18 cellular contexts compared by ENCODE assay signal in the genomic region with DNA sequence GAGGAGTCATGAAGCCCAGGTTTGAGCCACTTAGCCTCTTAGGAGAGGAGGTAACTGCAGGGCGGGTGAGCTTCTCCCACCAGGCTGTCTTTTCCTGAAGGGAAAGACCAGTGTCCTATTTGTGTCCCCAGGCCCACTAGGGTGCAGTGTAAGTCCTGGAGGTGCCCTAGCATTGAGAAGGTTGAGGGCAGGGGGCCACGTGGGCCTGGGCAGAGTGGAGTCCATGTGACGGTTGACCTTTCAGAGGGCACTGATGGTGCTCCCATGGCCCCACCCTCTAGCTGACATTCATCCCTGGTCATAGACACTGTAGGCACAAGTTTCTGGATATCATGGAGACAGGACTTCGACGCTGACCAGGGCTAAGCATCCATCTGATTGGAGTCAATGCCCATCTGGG. TPM values are rescaled to one million over a fixed set of nuclear protein-coding genes. Genes with fewer than 3 reads are reported as not detected.
DNase-seq lines count a peak whose midpoint lies in the region; ATAC-seq and TF ChIP-seq lines count a peak whose summit lies in the region.
"Had no signal": no experiment of that assay in that cellular context is flagged by ENCODE, and none has a peak within 500 bp of the region (broad histone marks: within the 10 kb centered on the region; RNA-seq: fewer than 3 reads in every experiment).

No MANE protein-coding gene starts in this region.

- H3K9me3 Mint-ChIP-seq in chondrocyte (ENCODE audit: low read depth) = no peaks in the 10 kb centered on the region
- H3K9me3 Mint-ChIP-seq: CD14-positive monocyte had no signal

- H3K4me2 ChIP-seq in IMR-90 (ENCODE audit: low read depth, low read length) = no peak overlapping the region
- H3K4me2 ChIP-seq: PC-9 had no signal

- no peaks in the 10 kb centered on the region for H3K4me1 Mint-ChIP-seq in chondrocyte (ENCODE audit: low read depth)
- H3K4me1 Mint-ChIP-seq: CD14-positive monocyte had no signal

- no peaks in the 10 kb centered on the region for H3K9me1 ChIP-seq in IMR-90 (ENCODE audit: insufficient read depth, low read length)

- POLR2A ChIA-PET in IMR-90 (lab: Charles Lee; ENCODE audit: unreplicated experiment) = no interaction called here

- no peak overlapping the region for H3K56ac ChIP-seq in IMR-90 (ENCODE audit: extremely low read depth, insufficient read depth, low read length)

- WGBS in IMR-90 (ENCODE audit: extremely low coverage in 2 of 2, insufficient read length in 1 of 2), 2 experiments = 33% methylated on average over 1 of the region's 5 CpGs; no CpG with 5 or more reads in 1 of the 2 experiments
- WGBS in sigmoid colon, 2 donors = 79 to 83% methylated on average over 5 of the region's 5 CpGs

- no peak for TF ChIP-seq RAD21 in IMR-90 (IDR thresholded peaks at IDR 0.05; ENCODE audit: low read length)

- H2AK9ac ChIP-seq in IMR-90 (replicated peaks; ENCODE audit: low read depth, low read length, poor library complexity) = peak overlapping the region; percentile 40

- H3K4me3 ChIP-seq in IMR-90 (ENCODE audit: insufficient read depth, low read depth, low read length) (no peak overlapping the region), sigmoid colon (no peak overlapping the region)
- H3K4me3 ChIP-seq: GM12878, GM23248, K562, PC-9 had no signal

- H4K91ac ChIP-seq in IMR-90 (ENCODE audit: insufficient read depth, low read depth, low read length) = no peak overlapping the region

- in situ Hi-C loops in IMR-90 (cut with MboI; ENCODE audit: low sequenced_read_pairs) = no loop called here

- H3K36me3 Mint-ChIP-seq in chondrocyte (ENCODE audit: low read depth) = no peaks in the 10 kb centered on the region
- H3K36me3 Mint-ChIP-seq: CD14-positive monocyte had no signal

- H4K20me1 ChIP-seq in IMR-90 (ENCODE audit: insufficient read depth, low read length) = no peaks in the 10 kb centered on the region

- no peak overlapping the region for H2BK15ac ChIP-seq in IMR-90 (ENCODE audit: low read depth, low read length)

- no peak overlapping the region for H4K5ac ChIP-seq in IMR-90 (ENCODE audit: low read depth, low read length)

- no peak overlapping the region for H3K4ac ChIP-seq in IMR-90 (ENCODE audit: low read depth, low read length)

- no peak overlapping the region for H3K9ac ChIP-seq in IMR-90 (ENCODE audit: low read depth, low read length)
- H3K9ac ChIP-seq: GM23248 had no signal

- CTCF ChIA-PET in IMR-90 (lab: Yijun Ruan, JAX) = no interaction called here

- intact Hi-C loops in IMR-90 (cut with micrococcal nuclease) (no loop called here), sigmoid colon (cut with DNase I) (no loop called here)

- no peak for TF ChIP-seq EP300 in sigmoid colon (IDR thresholded peaks at IDR 0.05)

- no peak overlapping the region for H2BK20ac ChIP-seq in IMR-90 (ENCODE audit: low read depth, low read length)

- H3K27me3 ChIP-seq in IMR-90 (ENCODE audit: control insufficient read depth, insufficient read depth, low read length) = peaks cover 44% of the 10 kb centered on the region
- no peaks in the 10 kb centered on the region for H3K27me3 ChIP-seq in sigmoid colon

- peaks cover 17% of the 10 kb centered on the region for H3K27me3 Mint-ChIP-seq in chondrocyte (ENCODE audit: low read depth)

- no peak overlapping the region for H3K14ac ChIP-seq in IMR-90 (replicated peaks; ENCODE audit: low read depth, low read length)

- H3K4me1 ChIP-seq in IMR-90 (ENCODE audit: control insufficient read depth, insufficient read depth, low read length) = no peaks in the 10 kb centered on the region
- peaks cover 0 to 5% (median 4%) of the 10 kb centered on the region in 4 donors for H3K4me1 ChIP-seq in sigmoid colon
- H3K4me1 ChIP-seq: Caco-2 had no signal

- no peak for TF ChIP-seq CTCF in IMR-90 (conservative IDR thresholded peaks at IDR 0.05; ENCODE audit: low read depth, low read length)
- peak; percentile 42 for TF ChIP-seq CTCF in chondrocyte (IDR thresholded peaks at IDR 0.05)
- TF ChIP-seq CTCF in sigmoid colon (IDR thresholded peaks at IDR 0.05) = no peak

- H3K79me1 ChIP-seq in IMR-90 (ENCODE audit: low read depth in 1 of 2, low read length in 2 of 2) = no peaks in the 10 kb centered on the region

- H3K4me3 Mint-ChIP-seq in chondrocyte (ENCODE audit: unreplicated experiment) = no peak overlapping the region
- H3K4me3 Mint-ChIP-seq: CD14-positive monocyte had no signal

- no peak overlapping the region for H3K27ac Mint-ChIP-seq in chondrocyte (ENCODE audit: unreplicated experiment)
- H3K27ac Mint-ChIP-seq: CD14-positive monocyte had no signal

- TF ChIP-seq POLR2A in IMR-90 (IDR thresholded peaks at IDR 0.05; ENCODE audit: low read depth, low read length) (no peak), sigmoid colon (IDR thresholded peaks at IDR 0.05) (no peak)

- BruUV-seq in IMR-90 (replicated peaks; lab: Mats Ljungman, UMichigan) = no TSS peak

- H2AFZ ChIP-seq in IMR-90 (replicated peaks; ENCODE audit: low read length, poor library complexity) = no peak overlapping the region
- H2AFZ ChIP-seq: GM23248, PC-9 had no signal

- no peak for ATAC-seq in IMR-90 (ENCODE audit: low read depth)
- ATAC-seq: GM12878, K562, SK-N-SH treated with all-trans-retinoic acid at 6 μM for 48 hours had no signal

- H2BK120ac ChIP-seq in IMR-90 (ENCODE audit: low read depth, low read length) = no peak overlapping the region

- H3K27ac ChIP-seq in IMR-90 (ENCODE audit: insufficient read depth, low read length) (no peak overlapping the region), sigmoid colon (no peak overlapping the region)
- H3K27ac ChIP-seq: GM23248, PC-9 had no signal

- no peaks in the 10 kb centered on the region for H3K36me3 ChIP-seq in IMR-90 (ENCODE audit: control insufficient read depth, insufficient read depth, low read length)
- H3K36me3 ChIP-seq in sigmoid colon = no peaks in the 10 kb centered on the region

- no peak overlapping the region for H3K18ac ChIP-seq in IMR-90 (ENCODE audit: low read depth, low read length)

- H3K9me3 ChIP-seq in IMR-90 (ENCODE audit: control insufficient read depth, insufficient read depth, low read length) (no peaks in the 10 kb centered on the region), sigmoid colon (no peaks in the 10 kb centered on the region)
- H3K9me3 ChIP-seq: Caco-2 had no signal

- dilution Hi-C loops in IMR-90 (cut with HindIII; ENCODE audit: low sequenced_read_pairs, unreplicated experiment) = no loop called here

- H3K23ac ChIP-seq in IMR-90 (ENCODE audit: low read depth, low read length) = no peak overlapping the region

- H2AK5ac ChIP-seq in IMR-90 (ENCODE audit: low read depth, low read length) = no peak overlapping the region

- H2BK5ac ChIP-seq in IMR-90 (ENCODE audit: low read depth, low read length, poor library complexity, severe bottlenecking) = no peak overlapping the region

- H4K8ac ChIP-seq in IMR-90 (ENCODE audit: low read depth in 2 of 2, low read length in 2 of 2) = no peak overlapping the region

- peak; percentile 30 to 56 for DNase-seq in NCI-H524 (lab: John Stamatoyannopoulos, UW)
- DNase-seq in NCI-H524 treated with DMSO at 0.1 percent for 48 hours (lab: John Stamatoyannopoulos, UW) = no peak
- no peak for DNase-seq in IMR-90
- no peak for DNase-seq in chondrocyte (ENCODE audit: low spot score)
- DNase-seq in sigmoid colon = peak; percentile 29
- DNase-seq in pons (ENCODE audit: low spot score) = no peak
- DNase-seq in UCSD-AML1 (lab: John Stamatoyannopoulos, UW; ENCODE audit: unreplicated experiment) = no peak
- DNase-seq in MV-4-11 (lab: John Stamatoyannopoulos, UW) = no peak
- DNase-seq: Caco-2, DMS53, GM23248, NCI-H1105, NCI-H1930 had no signal

TF ChIP-seq in IMR-90, 13 proteins besides CTCF, POLR2A, EP300 and RAD21:
- no peak for TF ChIP-seq NFE2L2 (IDR thresholded peaks at IDR 0.05; ENCODE audit: low read depth, low read length)
- TF ChIP-seq SMC3 (IDR thresholded peaks at IDR 0.05; ENCODE audit: low read depth, low read length) = no peak
- no peak for TF ChIP-seq MAZ (IDR thresholded peaks at IDR 0.05; ENCODE audit: borderline replicate concordance, low read depth, low read length)
- TF ChIP-seq, protein P1, sequence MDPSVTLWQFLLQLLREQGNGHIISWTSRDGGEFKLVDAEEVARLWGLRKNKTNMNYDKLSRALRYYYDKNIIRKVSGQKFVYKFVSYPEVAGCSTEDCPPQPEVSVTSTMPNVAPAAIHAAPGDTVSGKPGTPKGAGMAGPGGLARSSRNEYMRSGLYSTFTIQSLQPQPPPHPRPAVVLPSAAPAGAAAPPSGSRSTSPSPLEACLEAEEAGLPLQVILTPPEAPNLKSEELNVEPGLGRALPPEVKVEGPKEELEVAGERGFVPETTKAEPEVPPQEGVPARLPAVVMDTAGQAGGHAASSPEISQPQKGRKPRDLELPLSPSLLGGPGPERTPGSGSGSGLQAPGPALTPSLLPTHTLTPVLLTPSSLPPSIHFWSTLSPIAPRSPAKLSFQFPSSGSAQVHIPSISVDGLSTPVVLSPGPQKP (IDR thresholded peaks at IDR 0.05; ENCODE audit: borderline replicate concordance, low read depth, low read length) = no peak
- TF ChIP-seq CEBPB (IDR thresholded peaks at IDR 0.05; ENCODE audit: low read depth, low read length) = no peak
- no peak for TF ChIP-seq RCOR1 (IDR thresholded peaks at IDR 0.05; ENCODE audit: insufficient replicate concordance, low read length)
- TF ChIP-seq FOS (IDR thresholded peaks at IDR 0.05; ENCODE audit: low read depth, low read length) = no peak
- no peak for TF ChIP-seq CHD1 (IDR thresholded peaks at IDR 0.05; ENCODE audit: low read depth, low read length)
- TF ChIP-seq MXI1 (IDR thresholded peaks at IDR 0.05; ENCODE audit: borderline replicate concordance, low read depth, low read length) = no peak
- no peak for TF ChIP-seq BHLHE40 (IDR thresholded peaks at IDR 0.05; ENCODE audit: low read depth, low read length)

RNA-seq across cellular contexts. Expression of a gene that starts 44.1 kb away (rescaled TPM):
- 3.9 TPM in 2 replicates for total RNA-seq in IMR-90 (2012; rRNA removed)
- polyA plus RNA-seq in IMR-90 (2012; rRNA removed) = 18.4 and 22.0 TPM in 2 replicates
- polyA plus RNA-seq in IMR-90 (2012; cell fraction: cytosol; rRNA removed) = 11.2 and 20.9 TPM in 2 replicates
- 20.9 and 25.0 TPM in 2 replicates for polyA plus RNA-seq in IMR-90 (2012; cell fraction: nucleus; rRNA removed; ENCODE audit: low replicate concordance)
- 50.1 to 97.5 TPM (median 96.9 TPM) in 3 replicates for total RNA-seq in chondrocyte
- 10 to 100 TPM; 12.4 to 31.0 (median 24.3) TPM for total RNA-seq in sigmoid colon
- 10 to 100 TPM; 12.0 to 67.0 (median 14.4) TPM for polyA plus RNA-seq in sigmoid colon

Comparison
In these comparisons a context has a peak if more than half of its experiments do, and no peak if none do; other contexts are left out.
1. DNase-seq: peak in NCI-H524 (2 of 2) and sigmoid colon (single experiment); none in NCI-H524 treated with DMSO at 0.1 percent for 48 hours (single experiment), IMR-90 (single experiment), chondrocyte (single experiment), pons (single experiment), UCSD-AML1 (single experiment) and MV-4-11 (single experiment).